Comparison of ENCODE assay signal across 1 cellular context in the genomic region with DNA sequence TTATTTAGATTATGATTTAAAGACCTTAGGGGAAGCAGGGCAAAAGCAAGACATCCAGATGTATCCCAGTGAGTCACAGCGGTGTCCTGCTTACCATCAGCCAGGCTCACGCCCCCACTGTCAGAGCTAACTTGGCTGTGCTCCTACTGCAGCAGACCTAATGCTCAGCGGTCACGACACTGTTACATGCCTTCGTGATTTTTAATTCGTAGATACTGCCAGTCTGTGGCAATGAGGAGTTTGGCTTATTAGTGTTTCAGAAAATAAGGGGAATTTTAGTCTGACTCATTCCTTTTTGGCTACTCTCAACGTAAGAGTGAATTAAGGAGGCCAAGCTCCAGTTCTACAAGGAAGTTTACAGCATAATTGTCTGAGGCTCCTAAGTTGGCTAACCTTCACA.
TF ChIP-seq lines count a peak whose summit lies in the region.

No MANE protein-coding gene starts in this region.

TF ChIP-seq in SK-N-SH, 30 proteins besides CTCF, POLR2A, EP300 and RAD21 (continued from another document):
- TF ChIP-seq, protein P1, sequence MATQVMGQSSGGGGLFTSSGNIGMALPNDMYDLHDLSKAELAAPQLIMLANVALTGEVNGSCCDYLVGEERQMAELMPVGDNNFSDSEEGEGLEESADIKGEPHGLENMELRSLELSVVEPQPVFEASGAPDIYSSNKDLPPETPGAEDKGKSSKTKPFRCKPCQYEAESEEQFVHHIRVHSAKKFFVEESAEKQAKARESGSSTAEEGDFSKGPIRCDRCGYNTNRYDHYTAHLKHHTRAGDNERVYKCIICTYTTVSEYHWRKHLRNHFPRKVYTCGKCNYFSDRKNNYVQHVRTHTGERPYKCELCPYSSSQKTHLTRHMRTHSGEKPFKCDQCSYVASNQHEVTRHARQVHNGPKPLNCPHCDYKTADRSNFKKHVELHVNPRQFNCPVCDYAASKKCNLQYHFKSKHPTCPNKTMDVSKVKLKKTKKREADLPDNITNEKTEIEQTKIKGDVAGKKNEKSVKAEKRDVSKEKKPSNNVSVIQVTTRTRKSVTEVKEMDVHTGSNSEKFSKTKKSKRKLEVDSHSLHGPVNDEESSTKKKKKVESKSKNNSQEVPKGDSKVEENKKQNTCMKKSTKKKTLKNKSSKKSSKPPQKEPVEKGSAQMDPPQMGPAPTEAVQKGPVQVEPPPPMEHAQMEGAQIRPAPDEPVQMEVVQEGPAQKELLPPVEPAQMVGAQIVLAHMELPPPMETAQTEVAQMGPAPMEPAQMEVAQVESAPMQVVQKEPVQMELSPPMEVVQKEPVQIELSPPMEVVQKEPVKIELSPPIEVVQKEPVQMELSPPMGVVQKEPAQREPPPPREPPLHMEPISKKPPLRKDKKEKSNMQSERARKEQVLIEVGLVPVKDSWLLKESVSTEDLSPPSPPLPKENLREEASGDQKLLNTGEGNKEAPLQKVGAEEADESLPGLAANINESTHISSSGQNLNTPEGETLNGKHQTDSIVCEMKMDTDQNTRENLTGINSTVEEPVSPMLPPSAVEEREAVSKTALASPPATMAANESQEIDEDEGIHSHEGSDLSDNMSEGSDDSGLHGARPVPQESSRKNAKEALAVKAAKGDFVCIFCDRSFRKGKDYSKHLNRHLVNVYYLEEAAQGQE (IDR thresholded peaks at IDR 0.05; ENCODE audit: low read depth, low read length): no peak
- TF ChIP-seq NRF1 (IDR thresholded peaks at IDR 0.05; ENCODE audit: low read depth, low read length): no peak
- 0 out of 2 replicates have a peak, but pooled peaks have one; percentile 38 for TF ChIP-seq MXI1 (IDR thresholded peaks at IDR 0.05; ENCODE audit: low read depth, low read length)
- no peak for TF ChIP-seq MEF2A (IDR thresholded peaks at IDR 0.05; ENCODE audit: borderline replicate concordance, low read depth)
- no peak for TF ChIP-seq CHD2 (IDR thresholded peaks at IDR 0.05; ENCODE audit: low read length, partially characterized antibody)
- TF ChIP-seq NFIC (IDR thresholded peaks at IDR 0.05; ENCODE audit: borderline replicate concordance): peak; percentile 81
- no peak for TF ChIP-seq RFX5 (IDR thresholded peaks at IDR 0.05; ENCODE audit: low read length)
- TF ChIP-seq USF2 (IDR thresholded peaks at IDR 0.05; ENCODE audit: borderline replicate concordance, low read depth, low read length): no peak
- no peak for TF ChIP-seq FOXJ3 (CRISPR knock-in tag; IDR thresholded peaks at IDR 0.05)
- TF ChIP-seq TCF12 (IDR thresholded peaks at IDR 0.05): peak; percentile 99
- TF ChIP-seq TAF1 (IDR thresholded peaks at IDR 0.05; ENCODE audit: borderline replicate concordance, low read depth, low read length): no peak
- TF ChIP-seq GABPA (IDR thresholded peaks at IDR 0.05; ENCODE audit: low read depth): no peak
- peak; percentile 48; the same call in 1 of the 2 replicates for TF ChIP-seq TEAD4 (IDR thresholded peaks at IDR 0.05; ENCODE audit: borderline replicate concordance, insufficient read depth)
- TF ChIP-seq EZH2phosphoT487 (IDR thresholded peaks at IDR 0.05; ENCODE audit: borderline replicate concordance, low read depth): no peak
- TF ChIP-seq, protein P2, sequence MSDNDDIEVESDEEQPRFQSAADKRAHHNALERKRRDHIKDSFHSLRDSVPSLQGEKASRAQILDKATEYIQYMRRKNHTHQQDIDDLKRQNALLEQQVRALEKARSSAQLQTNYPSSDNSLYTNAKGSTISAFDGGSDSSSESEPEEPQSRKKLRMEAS (IDR thresholded peaks at IDR 0.05; ENCODE audit: low read depth): peak; percentile 59
- peak; percentile 87 for TF ChIP-seq POLR2AphosphoS5 (IDR thresholded peaks at IDR 0.05; ENCODE audit: low read depth, low read length)
